In the genomic region with DNA sequence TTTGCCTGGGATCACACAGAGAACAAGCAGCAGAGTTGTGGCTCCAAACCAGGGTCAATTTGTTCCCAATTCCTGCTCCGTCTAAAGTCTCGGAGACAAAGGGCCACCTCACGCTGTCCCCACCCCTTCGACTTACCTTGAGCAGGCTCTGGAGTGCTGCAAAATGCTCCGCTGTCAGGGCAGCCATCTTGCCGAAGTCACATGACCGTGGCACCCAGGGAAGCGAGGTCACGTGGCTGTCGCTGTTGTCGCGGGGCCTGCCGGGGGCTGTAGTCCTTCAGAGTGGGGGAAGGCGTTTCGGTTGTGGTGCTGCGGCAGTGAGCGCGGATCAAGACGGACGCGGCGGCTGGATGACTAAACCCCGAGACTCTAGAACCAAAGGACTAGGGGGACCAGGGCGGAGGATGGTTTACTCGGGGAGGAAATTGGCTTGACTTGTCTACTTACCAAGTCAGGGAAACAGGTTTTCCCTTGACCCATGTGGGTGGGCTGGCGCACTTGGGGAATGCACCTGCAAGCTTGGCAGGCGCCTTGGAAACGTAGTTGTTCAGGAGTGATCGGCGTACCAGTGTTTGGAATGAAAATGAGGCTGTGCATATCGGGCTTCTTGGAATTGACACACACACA, we compare ENCODE assay signal across 1 cellular context.
TF ChIP-seq lines count a peak whose summit lies in the region.

A gene (minus strand): TSS at position 199 of the 627 bp plus-strand sequence. CDS start 12 bp downstream, at position 187.

TF ChIP-seq in HEK293, 187 proteins besides CTCF, POLR2A, EP300 and RAD21 (continued from another document and continues in another):
- TF ChIP-seq, protein P1, sequence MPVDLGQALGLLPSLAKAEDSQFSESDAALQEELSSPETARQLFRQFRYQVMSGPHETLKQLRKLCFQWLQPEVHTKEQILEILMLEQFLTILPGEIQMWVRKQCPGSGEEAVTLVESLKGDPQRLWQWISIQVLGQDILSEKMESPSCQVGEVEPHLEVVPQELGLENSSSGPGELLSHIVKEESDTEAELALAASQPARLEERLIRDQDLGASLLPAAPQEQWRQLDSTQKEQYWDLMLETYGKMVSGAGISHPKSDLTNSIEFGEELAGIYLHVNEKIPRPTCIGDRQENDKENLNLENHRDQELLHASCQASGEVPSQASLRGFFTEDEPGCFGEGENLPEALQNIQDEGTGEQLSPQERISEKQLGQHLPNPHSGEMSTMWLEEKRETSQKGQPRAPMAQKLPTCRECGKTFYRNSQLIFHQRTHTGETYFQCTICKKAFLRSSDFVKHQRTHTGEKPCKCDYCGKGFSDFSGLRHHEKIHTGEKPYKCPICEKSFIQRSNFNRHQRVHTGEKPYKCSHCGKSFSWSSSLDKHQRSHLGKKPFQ (tag by site-specific recombination; IDR thresholded peaks at IDR 0.05), result no peak
- TF ChIP-seq, protein P2, sequence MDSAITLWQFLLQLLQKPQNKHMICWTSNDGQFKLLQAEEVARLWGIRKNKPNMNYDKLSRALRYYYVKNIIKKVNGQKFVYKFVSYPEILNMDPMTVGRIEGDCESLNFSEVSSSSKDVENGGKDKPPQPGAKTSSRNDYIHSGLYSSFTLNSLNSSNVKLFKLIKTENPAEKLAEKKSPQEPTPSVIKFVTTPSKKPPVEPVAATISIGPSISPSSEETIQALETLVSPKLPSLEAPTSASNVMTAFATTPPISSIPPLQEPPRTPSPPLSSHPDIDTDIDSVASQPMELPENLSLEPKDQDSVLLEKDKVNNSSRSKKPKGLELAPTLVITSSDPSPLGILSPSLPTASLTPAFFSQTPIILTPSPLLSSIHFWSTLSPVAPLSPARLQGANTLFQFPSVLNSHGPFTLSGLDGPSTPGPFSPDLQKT (IDR thresholded peaks at IDR 0.05; ENCODE audit: borderline replicate concordance, low read depth, low read length), result no peak
- no peak for TF ChIP-seq ZNF19 (tag by site-specific recombination; IDR thresholded peaks at IDR 0.05; ENCODE audit: low read depth)
- TF ChIP-seq, protein P3, sequence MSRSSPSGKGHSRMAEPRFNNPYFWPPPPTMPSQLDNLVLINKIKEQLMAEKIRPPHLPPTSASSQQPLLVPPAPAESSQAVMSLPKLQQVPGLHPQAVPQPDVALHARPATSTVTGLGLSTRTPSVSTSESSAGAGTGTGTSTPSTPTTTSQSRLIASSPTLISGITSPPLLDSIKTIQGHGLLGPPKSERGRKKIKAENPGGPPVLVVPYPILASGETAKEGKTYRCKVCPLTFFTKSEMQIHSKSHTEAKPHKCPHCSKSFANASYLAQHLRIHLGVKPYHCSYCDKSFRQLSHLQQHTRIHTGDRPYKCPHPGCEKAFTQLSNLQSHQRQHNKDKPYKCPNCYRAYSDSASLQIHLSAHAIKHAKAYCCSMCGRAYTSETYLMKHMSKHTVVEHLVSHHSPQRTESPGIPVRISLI (tag by site-specific recombination; IDR thresholded peaks at IDR 0.05), result no peak
- TF ChIP-seq ZNF112 (tag by site-specific recombination; IDR thresholded peaks at IDR 0.05), result no peak
- TF ChIP-seq ZNF707 (tag by site-specific recombination; IDR thresholded peaks at IDR 0.05), result no peak
- TF ChIP-seq KLF7 (tag by site-specific recombination; IDR thresholded peaks at IDR 0.05; ENCODE audit: borderline replicate concordance), result no peak
- TF ChIP-seq OVOL3 (tag by site-specific recombination; IDR thresholded peaks at IDR 0.05), result no peak
- TF ChIP-seq, protein P4, sequence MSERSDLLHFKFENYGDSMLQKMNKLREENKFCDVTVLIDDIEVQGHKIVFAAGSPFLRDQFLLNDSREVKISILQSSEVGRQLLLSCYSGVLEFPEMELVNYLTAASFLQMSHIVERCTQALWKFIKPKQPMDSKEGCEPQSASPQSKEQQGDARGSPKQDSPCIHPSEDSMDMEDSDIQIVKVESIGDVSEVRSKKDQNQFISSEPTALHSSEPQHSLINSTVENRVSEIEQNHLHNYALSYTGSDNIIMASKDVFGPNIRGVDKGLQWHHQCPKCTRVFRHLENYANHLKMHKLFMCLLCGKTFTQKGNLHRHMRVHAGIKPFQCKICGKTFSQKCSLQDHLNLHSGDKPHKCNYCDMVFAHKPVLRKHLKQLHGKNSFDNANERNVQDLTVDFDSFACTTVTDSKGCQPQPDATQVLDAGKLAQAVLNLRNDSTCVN (tag by site-specific recombination; optimal IDR thresholded peaks at IDR 0.05), result peak; percentile 47
- TF ChIP-seq FEZF1 (tag by site-specific recombination; IDR thresholded peaks at IDR 0.05), result no peak
- TF ChIP-seq ZNF664 (tag by site-specific recombination; IDR thresholded peaks at IDR 0.05), result no peak
- no peak for TF ChIP-seq ZNF701 (tag by site-specific recombination; IDR thresholded peaks at IDR 0.05)
- TF ChIP-seq, protein P5, sequence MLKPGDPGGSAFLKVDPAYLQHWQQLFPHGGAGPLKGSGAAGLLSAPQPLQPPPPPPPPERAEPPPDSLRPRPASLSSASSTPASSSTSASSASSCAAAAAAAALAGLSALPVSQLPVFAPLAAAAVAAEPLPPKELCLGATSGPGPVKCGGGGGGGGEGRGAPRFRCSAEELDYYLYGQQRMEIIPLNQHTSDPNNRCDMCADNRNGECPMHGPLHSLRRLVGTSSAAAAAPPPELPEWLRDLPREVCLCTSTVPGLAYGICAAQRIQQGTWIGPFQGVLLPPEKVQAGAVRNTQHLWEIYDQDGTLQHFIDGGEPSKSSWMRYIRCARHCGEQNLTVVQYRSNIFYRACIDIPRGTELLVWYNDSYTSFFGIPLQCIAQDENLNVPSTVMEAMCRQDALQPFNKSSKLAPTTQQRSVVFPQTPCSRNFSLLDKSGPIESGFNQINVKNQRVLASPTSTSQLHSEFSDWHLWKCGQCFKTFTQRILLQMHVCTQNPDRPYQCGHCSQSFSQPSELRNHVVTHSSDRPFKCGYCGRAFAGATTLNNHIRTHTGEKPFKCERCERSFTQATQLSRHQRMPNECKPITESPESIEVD (tag by site-specific recombination; IDR thresholded peaks at IDR 0.05), result no peak
- peak; percentile 56; the same call in 1 of the 2 replicates for TF ChIP-seq ZNF2 (tag by site-specific recombination; IDR thresholded peaks at IDR 0.05)
- TF ChIP-seq, protein P6, sequence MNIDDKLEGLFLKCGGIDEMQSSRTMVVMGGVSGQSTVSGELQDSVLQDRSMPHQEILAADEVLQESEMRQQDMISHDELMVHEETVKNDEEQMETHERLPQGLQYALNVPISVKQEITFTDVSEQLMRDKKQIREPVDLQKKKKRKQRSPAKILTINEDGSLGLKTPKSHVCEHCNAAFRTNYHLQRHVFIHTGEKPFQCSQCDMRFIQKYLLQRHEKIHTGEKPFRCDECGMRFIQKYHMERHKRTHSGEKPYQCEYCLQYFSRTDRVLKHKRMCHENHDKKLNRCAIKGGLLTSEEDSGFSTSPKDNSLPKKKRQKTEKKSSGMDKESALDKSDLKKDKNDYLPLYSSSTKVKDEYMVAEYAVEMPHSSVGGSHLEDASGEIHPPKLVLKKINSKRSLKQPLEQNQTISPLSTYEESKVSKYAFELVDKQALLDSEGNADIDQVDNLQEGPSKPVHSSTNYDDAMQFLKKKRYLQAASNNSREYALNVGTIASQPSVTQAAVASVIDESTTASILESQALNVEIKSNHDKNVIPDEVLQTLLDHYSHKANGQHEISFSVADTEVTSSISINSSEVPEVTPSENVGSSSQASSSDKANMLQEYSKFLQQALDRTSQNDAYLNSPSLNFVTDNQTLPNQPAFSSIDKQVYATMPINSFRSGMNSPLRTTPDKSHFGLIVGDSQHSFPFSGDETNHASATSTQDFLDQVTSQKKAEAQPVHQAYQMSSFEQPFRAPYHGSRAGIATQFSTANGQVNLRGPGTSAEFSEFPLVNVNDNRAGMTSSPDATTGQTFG (tag by site-specific recombination; IDR thresholded peaks at IDR 0.05; ENCODE audit: borderline replicate concordance), result no peak
- TF ChIP-seq ZNF654 (tag by site-specific recombination; IDR thresholded peaks at IDR 0.05; ENCODE audit: low read depth), result peak; percentile 4; the same call in 1 of the 2 replicates
- no peak for TF ChIP-seq MZF1 (tag by site-specific recombination; IDR thresholded peaks at IDR 0.05; ENCODE audit: borderline replicate concordance)
- TF ChIP-seq, protein P7, sequence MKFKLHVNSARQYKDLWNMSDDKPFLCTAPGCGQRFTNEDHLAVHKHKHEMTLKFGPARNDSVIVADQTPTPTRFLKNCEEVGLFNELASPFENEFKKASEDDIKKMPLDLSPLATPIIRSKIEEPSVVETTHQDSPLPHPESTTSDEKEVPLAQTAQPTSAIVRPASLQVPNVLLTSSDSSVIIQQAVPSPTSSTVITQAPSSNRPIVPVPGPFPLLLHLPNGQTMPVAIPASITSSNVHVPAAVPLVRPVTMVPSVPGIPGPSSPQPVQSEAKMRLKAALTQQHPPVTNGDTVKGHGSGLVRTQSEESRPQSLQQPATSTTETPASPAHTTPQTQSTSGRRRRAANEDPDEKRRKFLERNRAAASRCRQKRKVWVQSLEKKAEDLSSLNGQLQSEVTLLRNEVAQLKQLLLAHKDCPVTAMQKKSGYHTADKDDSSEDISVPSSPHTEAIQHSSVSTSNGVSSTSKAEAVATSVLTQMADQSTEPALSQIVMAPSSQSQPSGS (tag by site-specific recombination; IDR thresholded peaks at IDR 0.05; ENCODE audit: low read depth), result no peak
- no peak for TF ChIP-seq ZNF510 (tag by site-specific recombination; IDR thresholded peaks at IDR 0.05; ENCODE audit: insufficient replicate concordance)
- TF ChIP-seq ZFP41 (tag by site-specific recombination; IDR thresholded peaks at IDR 0.05; ENCODE audit: borderline replicate concordance), result no peak
- TF ChIP-seq ZNF843 (tag by site-specific recombination; IDR thresholded peaks at IDR 0.05), result peak; percentile 24; the same call in 1 of the 2 replicates
- TF ChIP-seq MYNN (tag by site-specific recombination; IDR thresholded peaks at IDR 0.05; ENCODE audit: borderline replicate concordance), result no peak
- no peak for TF ChIP-seq ZNF785 (tag by site-specific recombination; IDR thresholded peaks at IDR 0.05)
- no peak for TF ChIP-seq ZNF521 (tag by site-specific recombination; IDR thresholded peaks at IDR 0.05)
- no peak for TF ChIP-seq ZNF426 (tag by site-specific recombination; IDR thresholded peaks at IDR 0.05)
- no peak for TF ChIP-seq ZNF121 (tag by site-specific recombination; IDR thresholded peaks at IDR 0.05)
- TF ChIP-seq ZNF350 (tag by site-specific recombination; IDR thresholded peaks at IDR 0.05), result no peak
- no peak for TF ChIP-seq SETDB1 (IDR thresholded peaks at IDR 0.05; ENCODE audit: insufficient read length, low read length)
- no peak for TF ChIP-seq ZNF211 (tag by site-specific recombination; IDR thresholded peaks at IDR 0.05; ENCODE audit: low read depth)
- no peak for TF ChIP-seq ZNF626 (tag by site-specific recombination; IDR thresholded peaks at IDR 0.05)
- TF ChIP-seq, protein P8, sequence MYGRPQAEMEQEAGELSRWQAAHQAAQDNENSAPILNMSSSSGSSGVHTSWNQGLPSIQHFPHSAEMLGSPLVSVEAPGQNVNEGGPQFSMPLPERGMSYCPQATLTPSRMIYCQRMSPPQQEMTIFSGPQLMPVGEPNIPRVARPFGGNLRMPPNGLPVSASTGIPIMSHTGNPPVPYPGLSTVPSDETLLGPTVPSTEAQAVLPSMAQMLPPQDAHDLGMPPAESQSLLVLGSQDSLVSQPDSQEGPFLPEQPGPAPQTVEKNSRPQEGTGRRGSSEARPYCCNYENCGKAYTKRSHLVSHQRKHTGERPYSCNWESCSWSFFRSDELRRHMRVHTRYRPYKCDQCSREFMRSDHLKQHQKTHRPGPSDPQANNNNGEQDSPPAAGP (tag by site-specific recombination; IDR thresholded peaks at IDR 0.05), result peak; percentile 82; the same call in 1 of the 2 replicates
- TF ChIP-seq ZNF768 (tag by site-specific recombination; IDR thresholded peaks at IDR 0.05), result no peak
- TF ChIP-seq, protein P9, sequence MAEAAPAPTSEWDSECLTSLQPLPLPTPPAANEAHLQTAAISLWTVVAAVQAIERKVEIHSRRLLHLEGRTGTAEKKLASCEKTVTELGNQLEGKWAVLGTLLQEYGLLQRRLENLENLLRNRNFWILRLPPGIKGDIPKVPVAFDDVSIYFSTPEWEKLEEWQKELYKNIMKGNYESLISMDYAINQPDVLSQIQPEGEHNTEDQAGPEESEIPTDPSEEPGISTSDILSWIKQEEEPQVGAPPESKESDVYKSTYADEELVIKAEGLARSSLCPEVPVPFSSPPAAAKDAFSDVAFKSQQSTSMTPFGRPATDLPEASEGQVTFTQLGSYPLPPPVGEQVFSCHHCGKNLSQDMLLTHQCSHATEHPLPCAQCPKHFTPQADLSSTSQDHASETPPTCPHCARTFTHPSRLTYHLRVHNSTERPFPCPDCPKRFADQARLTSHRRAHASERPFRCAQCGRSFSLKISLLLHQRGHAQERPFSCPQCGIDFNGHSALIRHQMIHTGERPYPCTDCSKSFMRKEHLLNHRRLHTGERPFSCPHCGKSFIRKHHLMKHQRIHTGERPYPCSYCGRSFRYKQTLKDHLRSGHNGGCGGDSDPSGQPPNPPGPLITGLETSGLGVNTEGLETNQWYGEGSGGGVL (tag by site-specific recombination; IDR thresholded peaks at IDR 0.05), result no peak
- TF ChIP-seq, protein P10, sequence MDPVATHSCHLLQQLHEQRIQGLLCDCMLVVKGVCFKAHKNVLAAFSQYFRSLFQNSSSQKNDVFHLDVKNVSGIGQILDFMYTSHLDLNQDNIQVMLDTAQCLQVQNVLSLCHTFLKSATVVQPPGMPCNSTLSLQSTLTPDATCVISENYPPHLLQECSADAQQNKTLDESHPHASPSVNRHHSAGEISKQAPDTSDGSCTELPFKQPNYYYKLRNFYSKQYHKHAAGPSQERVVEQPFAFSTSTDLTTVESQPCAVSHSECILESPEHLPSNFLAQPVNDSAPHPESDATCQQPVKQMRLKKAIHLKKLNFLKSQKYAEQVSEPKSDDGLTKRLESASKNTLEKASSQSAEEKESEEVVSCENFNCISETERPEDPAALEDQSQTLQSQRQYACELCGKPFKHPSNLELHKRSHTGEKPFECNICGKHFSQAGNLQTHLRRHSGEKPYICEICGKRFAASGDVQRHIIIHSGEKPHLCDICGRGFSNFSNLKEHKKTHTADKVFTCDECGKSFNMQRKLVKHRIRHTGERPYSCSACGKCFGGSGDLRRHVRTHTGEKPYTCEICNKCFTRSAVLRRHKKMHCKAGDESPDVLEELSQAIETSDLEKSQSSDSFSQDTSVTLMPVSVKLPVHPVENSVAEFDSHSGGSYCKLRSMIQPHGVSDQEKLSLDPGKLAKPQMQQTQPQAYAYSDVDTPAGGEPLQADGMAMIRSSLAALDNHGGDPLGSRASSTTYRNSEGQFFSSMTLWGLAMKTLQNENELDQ (tag by site-specific recombination; IDR thresholded peaks at IDR 0.05; ENCODE audit: low read depth), result no peak
- TF ChIP-seq, protein P11, sequence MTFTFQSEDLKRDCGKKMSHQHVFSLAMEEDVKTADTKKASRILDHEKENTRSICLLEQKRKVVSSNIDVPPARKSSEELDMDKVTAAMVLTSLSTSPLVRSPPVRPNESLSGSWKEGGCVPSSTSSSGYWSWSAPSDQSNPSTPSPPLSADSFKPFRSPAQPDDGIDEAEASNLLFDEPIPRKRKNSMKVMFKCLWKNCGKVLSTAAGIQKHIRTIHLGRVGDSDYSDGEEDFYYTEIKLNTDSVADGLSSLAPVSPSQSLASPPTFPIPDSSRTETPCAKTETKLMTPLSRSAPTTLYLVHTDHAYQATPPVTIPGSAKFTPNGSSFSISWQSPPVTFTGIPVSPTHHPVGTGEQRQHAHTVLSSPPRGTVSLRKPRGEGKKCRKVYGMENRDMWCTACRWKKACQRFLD (tag by site-specific recombination; IDR thresholded peaks at IDR 0.05), result no peak
- TF ChIP-seq ZNF140 (tag by site-specific recombination; IDR thresholded peaks at IDR 0.05), result no peak
- no peak for TF ChIP-seq ZNF341 (tag by site-specific recombination; IDR thresholded peaks at IDR 0.05; ENCODE audit: low read depth)
- no peak for TF ChIP-seq ZNF623 (tag by site-specific recombination; IDR thresholded peaks at IDR 0.05)
- TF ChIP-seq ZNF23 (tag by site-specific recombination; IDR thresholded peaks at IDR 0.05; ENCODE audit: borderline replicate concordance), result no peak
